In genomic region chr12:116144384-116144783, GRCh38 we compare ENCODE assay signal across 12 cellular contexts.
DNase-seq lines count a peak whose midpoint lies in the region; ATAC-seq, FAIRE-seq and TF ChIP-seq lines count a peak whose summit lies in the region.
"Had no signal": no experiment of that assay in that cellular context is flagged by ENCODE, and none has a peak within 500 bp of the region (broad histone marks: within the 10 kb centered on the region; RNA-seq: fewer than 3 reads in every experiment).

No MANE protein-coding gene starts in this region.

- no peak for TF ChIP-seq CTCF in mammary epithelial cell (conservative IDR thresholded peaks at IDR 0.05 in 1 of 2, IDR thresholded peaks at IDR 0.05 in 1 of 2; ENCODE audit: extremely low read depth in 1 of 2, insufficient read depth in 1 of 2, low read depth in 1 of 2, low read length in 2 of 2)

- peak overlapping the region; percentile 52 for H3K4ac ChIP-seq in trophoblast cell (ENCODE audit: low read depth, low read length)

- no peak for DNase-seq in mammary epithelial cell
- no peak for DNase-seq in trophoblast cell
- DNase-seq in GM12891 (ENCODE audit: insufficient read length, low spot score) = no peak
- no peak for DNase-seq in SHP77 (lab: John Stamatoyannopoulos, UW)
- DNase-seq in germinal center (ENCODE audit: low spot score) = no peak
- DNase-seq: activated gamma-delta T cell treated with Interleukin-2 at 50 U/mL for 16 hours; naive thymus-derived CD4-positive, alpha-beta T cell; NCI-H1417; upper lobe of left lung had no signal

- H4K12ac ChIP-seq in trophoblast cell (ENCODE audit: low read depth, low read length) = no peak overlapping the region

- 6% methylated on average over 1 of the region's 1 CpG for WGBS in mammary epithelial cell (ENCODE audit: low coverage, missing lambda C conversion rate)
- no CpG with 5 or more reads among the region's 1 CpG for WGBS in trophoblast cell (ENCODE audit: extremely low coverage, insufficient coverage, insufficient read length)

- ATAC-seq in GM18870 (IDR thresholded peaks at IDR 0.05; ENCODE audit: unreplicated experiment) = peak; percentile 52
- peak; percentile 55 for ATAC-seq in HG03354 (IDR thresholded peaks at IDR 0.05; ENCODE audit: poor library complexity, severe bottlenecking, unreplicated experiment)
- no peak for ATAC-seq in HG03025 (IDR thresholded peaks at IDR 0.05; ENCODE audit: low FRiP score, unreplicated experiment)
- ATAC-seq: naive thymus-derived CD4-positive, alpha-beta T cell had no signal

- H2AFZ ChIP-seq in mammary epithelial cell (ENCODE audit: low read depth, low read length) (no peak overlapping the region), trophoblast cell (ENCODE audit: insufficient read depth, low read length, poor library complexity) (no peak overlapping the region)

- H3K14ac ChIP-seq in trophoblast cell (ENCODE audit: low read length) = no peak overlapping the region

- H3K4me3 ChIP-seq in mammary epithelial cell (replicated peaks in 1 of 3; ENCODE audit: insufficient read depth in 1 of 3, low read depth in 2 of 3, low read length in 3 of 3) = no peak overlapping the region
- H3K4me3 ChIP-seq in trophoblast cell (ENCODE audit: low read depth, low read length) = no peak overlapping the region
- H3K4me3 ChIP-seq: upper lobe of left lung had no signal

- H3K27me3 ChIP-seq in mammary epithelial cell (ENCODE audit: insufficient read depth, low read length) = no peaks in the 10 kb centered on the region
- no peaks in the 10 kb centered on the region for H3K27me3 ChIP-seq in trophoblast cell (ENCODE audit: insufficient read depth, low read length)
- H3K27me3 ChIP-seq: upper lobe of left lung had no signal

- CTCF ChIA-PET in mammary epithelial cell (lab: Charles Lee; ENCODE audit: low non-redundant PET) = no interaction called here

- no peak overlapping the region for H2BK12ac ChIP-seq in trophoblast cell (ENCODE audit: low read length)

- dilution Hi-C loops in mammary epithelial cell (cut with HindIII; ENCODE audit: low sequenced_read_pairs) = no loop called here

- peaks cover 17% of the 10 kb centered on the region for H3K4me1 ChIP-seq in mammary epithelial cell (ENCODE audit: insufficient read depth, low read length)
- peaks cover 0 to 5% of the 10 kb centered on the region in 2 experiments for H3K4me1 ChIP-seq in trophoblast cell (ENCODE audit: control insufficient read depth in 1 of 2, insufficient read depth in 2 of 2, low read length in 2 of 2)

- H2BK5ac ChIP-seq in trophoblast cell (ENCODE audit: low read depth, low read length, poor library complexity) = no peak overlapping the region

- H3K27ac ChIP-seq in mammary epithelial cell (ENCODE audit: insufficient read depth, low read depth, low read length) = peak overlapping the region; percentile 33
- peak overlapping the region; percentile 27 for H3K27ac ChIP-seq in trophoblast cell (ENCODE audit: low read depth, low read length)

- H4K20me1 ChIP-seq in mammary epithelial cell (ENCODE audit: insufficient read depth, low read length) = no peaks in the 10 kb centered on the region

- H4K91ac ChIP-seq in trophoblast cell (ENCODE audit: low read depth, low read length) = no peak overlapping the region

- H3K79me2 ChIP-seq in mammary epithelial cell (ENCODE audit: insufficient read depth, low read length) (peaks cover 91% of the 10 kb centered on the region), trophoblast cell (ENCODE audit: control insufficient read depth, insufficient read depth, low read length, poor library complexity) (peaks cover 16% of the 10 kb centered on the region)

- H3K36me3 ChIP-seq in mammary epithelial cell (ENCODE audit: insufficient read depth, low read length) = no peaks in the 10 kb centered on the region
- no peaks in the 10 kb centered on the region for H3K36me3 ChIP-seq in trophoblast cell (ENCODE audit: control insufficient read depth in 1 of 2, insufficient read depth in 2 of 2, low read length in 2 of 2)
- H3K36me3 ChIP-seq: upper lobe of left lung had no signal

- no peak overlapping the region for H2BK120ac ChIP-seq in trophoblast cell (ENCODE audit: insufficient read depth, low read length, poor library complexity)

- FAIRE-seq in GM12891 (lab: Jason Lieb, UNC) = no peak

- H4K8ac ChIP-seq in trophoblast cell (ENCODE audit: low read depth, low read length) = no peak overlapping the region

- H3K79me1 ChIP-seq in trophoblast cell (ENCODE audit: low read length) = peaks cover 1% of the 10 kb centered on the region

- no peak overlapping the region for H2AK5ac ChIP-seq in trophoblast cell (ENCODE audit: low read length)

- no peak overlapping the region for H3K18ac ChIP-seq in trophoblast cell (ENCODE audit: low read length)

- H3K9me3 ChIP-seq in mammary epithelial cell (replicated peaks; ENCODE audit: insufficient read depth, low read length) (no peaks in the 10 kb centered on the region), trophoblast cell (ENCODE audit: insufficient read depth, low read depth, low read length) (no peaks in the 10 kb centered on the region)
- H3K9me3 ChIP-seq: upper lobe of left lung had no signal

- H3K9ac ChIP-seq in mammary epithelial cell (ENCODE audit: insufficient read depth, low read length) (no peak overlapping the region), trophoblast cell (ENCODE audit: low read length) (no peak overlapping the region)

- no TSS peak for BruUV-seq in mammary epithelial cell (replicated peaks; lab: Mats Ljungman, UMichigan)

- in situ Hi-C loops in mammary epithelial cell (cut with MboI; ENCODE audit: low sequenced_read_pairs in 2 of 2) = no loop called here

- no peak overlapping the region for H3K23ac ChIP-seq in trophoblast cell (ENCODE audit: low read length)

- no peak overlapping the region for H3K4me2 ChIP-seq in mammary epithelial cell (ENCODE audit: insufficient read depth, low read depth, low read length)
- no peak overlapping the region for H3K4me2 ChIP-seq in trophoblast cell (ENCODE audit: low read length)

- intact Hi-C loops in mammary epithelial cell (cut with micrococcal nuclease) = loop anchor here (5.0 to 10.0 kb wide), 4 partner anchors 133 to 560 kb away; partner anchors contain the start of gene MED13L

- no peak for TF ChIP-seq POLR2A in GM12891 (IDR thresholded peaks at IDR 0.05; ENCODE audit: low read depth, low read length)

TF ChIP-seq in GM12891, 5 proteins besides CTCF, POLR2A, EP300 and RAD21:
- TF ChIP-seq PAX5 (IDR thresholded peaks at IDR 0.05; ENCODE audit: insufficient read depth, low read length, severe bottlenecking) (no peak), TAF1 (IDR thresholded peaks at IDR 0.05; ENCODE audit: low read depth, low read length) (no peak), SPI1 (IDR thresholded peaks at IDR 0.05; ENCODE audit: low read depth, low read length) (no peak), POU2F2 (IDR thresholded peaks at IDR 0.05; ENCODE audit: low read depth, low read length) (no peak), POLR2AphosphoS5 (IDR thresholded peaks at IDR 0.05; ENCODE audit: low read depth, low read length) (no peak)
